ENCODE assay signal across 32 cellular contexts in genomic region chr1:45260244-45260643, GRCh38.
"Had no signal": no experiment of that assay in that cellular context is flagged by ENCODE, and none has a peak within 500 bp of the region (broad histone marks: within the 10 kb centered on the region; RNA-seq: fewer than 3 reads in every experiment).

No MANE protein-coding gene starts in this region.

- H3K4me3 ChIP-seq: Peyer's patch, SJSA1 had no signal

- H3K27ac Mint-ChIP-seq: activated CD4-positive, alpha-beta T cell treated with anti-CD3 and anti-CD28 coated beads for 36 hours; activated CD4-positive, alpha-beta T cell treated with anti-CD3 and anti-CD28 coated beads, Interleukin-2, amount 10 ng/mL, durations not matched to agents 7 days and 5 days; activated naive CD8-positive, alpha-beta T cell treated with anti-CD3 and anti-CD28 coated beads for 36 hours; activated T-cell treated with anti-CD3 and anti-CD28 coated beads, Interleukin-2, amount 50 U/mL, for 72 hours; activated T-helper 17 cell treated with anti-CD3 and anti-CD28 coated beads, Interleukin-2, amount 50 U/mL, for 72 hours; T-helper 1 cell treated with Interleukin-12 subunit alpha and Interleukin-12 subunit beta and Interleukin-4 antibody, amounts not matched to agents 30 μg/mL and 1 μg/mL, for 36 hours; T-helper 2 cell treated with Interferon-gamma antibody and Interleukin-4, amounts not matched to agents 5 μg/mL and 100 μg/mL, for 36 hours had no signal

- H3K27me3 Mint-ChIP-seq: activated naive CD8-positive, alpha-beta T cell treated with anti-CD3 and anti-CD28 coated beads for 36 hours; activated T-helper 17 cell treated with anti-CD3 and anti-CD28 coated beads, Interleukin-2, amount 50 U/mL, for 72 hours had no signal

- H3K27me3 ChIP-seq: brain microvascular endothelial cell, Peyer's patch, SJSA1 had no signal

- H3K4me2 ChIP-seq: SK-N-SH had no signal

- H3K4me1 Mint-ChIP-seq: activated CD4-positive, alpha-beta T cell treated with anti-CD3 and anti-CD28 coated beads for 36 hours; activated CD4-positive, alpha-beta T cell treated with anti-CD3 and anti-CD28 coated beads, Interleukin-2, amount 10 ng/mL, durations not matched to agents 7 days and 5 days; activated naive CD8-positive, alpha-beta T cell treated with anti-CD3 and anti-CD28 coated beads for 36 hours; activated T-helper 17 cell treated with anti-CD3 and anti-CD28 coated beads, Interleukin-2, amount 50 U/mL, for 72 hours had no signal

- DNase-seq: activated CD4-positive, alpha-beta T cell treated with anti-CD3 and anti-CD28 coated beads for 36 hours; activated CD4-positive, alpha-beta T cell treated with anti-CD3 and anti-CD28 coated beads, Interleukin-2, amount 10 ng/mL, durations not matched to agents 7 days and 5 days; activated CD4-positive, alpha-beta T cell treated with anti-CD3 and anti-CD28 coated beads, Interleukin-2, amount 50 U/mL, for 48 hours; activated CD8-positive, alpha-beta memory T cell treated with anti-CD3 and anti-CD28 coated beads, Interleukin-2, amount 50 U/mL, for 48 hours; activated effector memory CD4-positive, alpha-beta T cell treated with anti-CD3 and anti-CD28 coated beads, Interleukin-2, amount 50 U/mL, for 16 hours; activated naive CD4-positive, alpha-beta T cell; activated naive CD4-positive, alpha-beta T cell treated with anti-CD3 and anti-CD28 coated beads, Interleukin-2, amount 50 U/mL, for 16 hours; activated naive CD8-positive, alpha-beta T cell treated with anti-CD3 and anti-CD28 coated beads for 36 hours; activated T-cell treated with anti-CD3 and anti-CD28 coated beads, Interleukin-2, amount 50 U/mL, for 72 hours; amniotic stem cell; aorta; brain microvascular endothelial cell; NCI-H1105 treated with DMSO at 0.1 percent for 48 hours; NCI-H1436; NCI-H1694; NCI-H1930; NCI-H2107; NCI-H2171; NCI-H510A; NCI-H526; NCI-H748 treated with DMSO at 0.1 percent for 48 hours; NK-92 treated with Interleukin-12 subunit alpha and Interleukin-12 subunit beta, amount 100 ng/mL, for 24 hours; PC-3; Peyer's patch; RPMI8226; SHP77 treated with DMSO at 0.1 percent for 48 hours; SK-N-SH had no signal

- H3K4me1 ChIP-seq: Peyer's patch, SJSA1 had no signal

- H3K27ac ChIP-seq: brain microvascular endothelial cell, Peyer's patch, SJSA1 had no signal

- FAIRE-seq: TTC549 had no signal

- H3K9me3 ChIP-seq: SK-N-SH had no signal

- H3K9ac ChIP-seq: SK-N-SH had no signal

- H3K36me3 ChIP-seq: brain microvascular endothelial cell, Peyer's patch, SJSA1 had no signal

- H3K4me3 Mint-ChIP-seq: activated CD4-positive, alpha-beta T cell treated with anti-CD3 and anti-CD28 coated beads for 36 hours; activated CD4-positive, alpha-beta T cell treated with anti-CD3 and anti-CD28 coated beads, Interleukin-2, amount 10 ng/mL, durations not matched to agents 7 days and 5 days; activated naive CD8-positive, alpha-beta T cell treated with anti-CD3 and anti-CD28 coated beads for 36 hours; activated T-cell treated with anti-CD3 and anti-CD28 coated beads, Interleukin-2, amount 50 U/mL, for 72 hours; activated T-helper 17 cell treated with anti-CD3 and anti-CD28 coated beads, Interleukin-2, amount 50 U/mL, for 72 hours; T-helper 1 cell treated with Interleukin-12 subunit alpha and Interleukin-12 subunit beta and Interleukin-4 antibody, amounts not matched to agents 30 μg/mL and 1 μg/mL, for 36 hours; T-helper 2 cell treated with Interferon-gamma antibody and Interleukin-4, amounts not matched to agents 5 μg/mL and 100 μg/mL, for 36 hours had no signal

- ATAC-seq: activated CD4-positive, alpha-beta T cell treated with anti-CD3 and anti-CD28 coated beads for 36 hours; activated T-cell treated with anti-CD3 and anti-CD28 coated beads, Interleukin-2, amount 50 U/mL, for 72 hours; activated T-helper 17 cell treated with anti-CD3 and anti-CD28 coated beads, Interleukin-2, amount 50 U/mL, for 72 hours; PC-3 had no signal
